Comparison of ENCODE assay signal across 8 cellular contexts in genomic region chr1:156727914-156728598, GRCh38. TPM values are rescaled to one million over a fixed set of nuclear protein-coding genes. Genes with fewer than 3 reads are reported as not detected.
DNase-seq lines count a peak whose midpoint lies in the region; ATAC-seq, FAIRE-seq and TF ChIP-seq lines count a peak whose summit lies in the region.

TSS of gene METTL25B (plus strand) at chr1:156728469. CDS start at chr1:156729105, 636 bp downstream.

- H3K4me3 Mint-ChIP-seq in activated naive CD4-positive, alpha-beta T cell treated with anti-CD3 and anti-CD28 coated beads, Interleukin-2, amount 10 ng/mL, durations not matched to agents 7 days and 5 days: no peak within 1 kb of the TSS
- H3K4me3 Mint-ChIP-seq in glutamatergic neuron (ENCODE audit: unreplicated experiment): no peak within 1 kb of the TSS

- H3K27ac Mint-ChIP-seq in activated naive CD4-positive, alpha-beta T cell treated with anti-CD3 and anti-CD28 coated beads, Interleukin-2, amount 10 ng/mL, durations not matched to agents 7 days and 5 days: no peak within 1 kb of the TSS
- peak within 1 kb of the TSS; percentile 94 for H3K27ac Mint-ChIP-seq in glutamatergic neuron (ENCODE audit: unreplicated experiment)

- H2AFZ ChIP-seq in osteoblast (ENCODE audit: low read length): peak within 1 kb of the TSS; percentile 92

- H3K27ac ChIP-seq in RWPE1 (peak within 1 kb of the TSS; percentile 92), osteoblast (ENCODE audit: low read depth, low read length) (peak within 1 kb of the TSS; percentile 100)

- H4K20me1 ChIP-seq in osteoblast (ENCODE audit: insufficient read depth, low read length): peaks cover 44% of the 10 kb centered on the region

- peaks cover 64% of the 10 kb centered on the region for H3K79me2 ChIP-seq in osteoblast (ENCODE audit: insufficient read depth, low read length)

- peak within 1 kb of the TSS; percentile 97 for H3K9ac ChIP-seq in ES-I3 (ENCODE audit: low read depth, low read length)

- H3K36me3 Mint-ChIP-seq in activated naive CD4-positive, alpha-beta T cell treated with anti-CD3 and anti-CD28 coated beads, Interleukin-2, amount 10 ng/mL, durations not matched to agents 7 days and 5 days: peaks cover 29% of the 10 kb centered on the region
- no peaks in the 10 kb centered on the region for H3K36me3 Mint-ChIP-seq in glutamatergic neuron (ENCODE audit: unreplicated experiment)

- no peaks in the 10 kb centered on the region for H3K9me3 Mint-ChIP-seq in activated naive CD4-positive, alpha-beta T cell treated with anti-CD3 and anti-CD28 coated beads, Interleukin-2, amount 10 ng/mL, durations not matched to agents 7 days and 5 days
- peaks cover 10% of the 10 kb centered on the region for H3K9me3 Mint-ChIP-seq in glutamatergic neuron (ENCODE audit: unreplicated experiment)

- H3K36me3 ChIP-seq in ES-I3 (ENCODE audit: insufficient read depth, low read length) (peaks cover 13% of the 10 kb centered on the region), osteoblast (ENCODE audit: insufficient read depth, low read length) (peaks cover 25% of the 10 kb centered on the region)

- H3K9me3 ChIP-seq in ES-I3 (ENCODE audit: control insufficient read depth, insufficient read depth, low read length) (no peaks in the 10 kb centered on the region), osteoblast (ENCODE audit: low read depth, low read length) (no peaks in the 10 kb centered on the region)

- no peaks in the 10 kb centered on the region for H3K27me3 ChIP-seq in osteoblast (ENCODE audit: insufficient read depth, low read length)

- CTCF ChIA-PET in RWPE1 (lab: Yijun Ruan, JAX): interaction anchor here (0.7 to 4.5 kb wide), 8 partner anchors 13 to 200 kb away, joined by 4 to 178 read pairs (median 8); partner anchors contain the start of genes CRABP2, MRPL24 and NTRK1
- CTCF ChIA-PET in activated naive CD4-positive, alpha-beta T cell treated with anti-CD3 and anti-CD28 coated beads, Interleukin-2, amount 10 ng/mL, durations not matched to agents 7 days and 5 days (lab: Charles Lee): interaction anchor here (0.7 to 5.1 kb wide), 13 partner anchors 13 to 161 kb away, joined by 3 to 224 read pairs (median 35); partner anchors contain the start of genes HDGF, MRPL24, NTRK1 and PRCC

- peak; percentile 62 for DNase-seq in Jurkat, Clone E6-1 (ENCODE audit: low read depth, low spot score)
- DNase-seq in RWPE1 (ENCODE audit: low spot score): peak; percentile 86
- peak; percentile 86 for DNase-seq in activated naive CD4-positive, alpha-beta T cell treated with anti-CD3 and anti-CD28 coated beads, Interleukin-2, amount 10 ng/mL, durations not matched to agents 7 days and 5 days
- peak; percentile 84 for DNase-seq in glutamatergic neuron
- peak; percentile 97 for DNase-seq in osteoblast (ENCODE audit: insufficient read length, low spot score, missing footprints)
- DNase-seq in urothelium cell line (ENCODE audit: low spot score): peak; percentile 86

- peaks cover 8% of the 10 kb centered on the region for H3K4me1 ChIP-seq in ES-I3 (ENCODE audit: insufficient read depth, low read length)
- peaks cover 38% of the 10 kb centered on the region for H3K4me1 ChIP-seq in osteoblast (ENCODE audit: insufficient read depth, low read length)

- H3K4me2 ChIP-seq in osteoblast (ENCODE audit: insufficient read depth, low read length): peak within 1 kb of the TSS; percentile 98

- H3K4me3 ChIP-seq in Jurkat, Clone E6-1 (ENCODE audit: low read length): peak within 1 kb of the TSS; percentile 100
- peak within 1 kb of the TSS; percentile 82 for H3K4me3 ChIP-seq in osteoblast (ENCODE audit: insufficient read depth, low read length)

- ATAC-seq in GM21619 (IDR thresholded peaks at IDR 0.05; ENCODE audit: unreplicated experiment): peak; percentile 50

- H3K4me1 Mint-ChIP-seq in activated naive CD4-positive, alpha-beta T cell treated with anti-CD3 and anti-CD28 coated beads, Interleukin-2, amount 10 ng/mL, durations not matched to agents 7 days and 5 days: peaks cover 35% of the 10 kb centered on the region
- peaks cover 11% of the 10 kb centered on the region for H3K4me1 Mint-ChIP-seq in glutamatergic neuron (ENCODE audit: low read depth, unreplicated experiment)

- no peak for FAIRE-seq in urothelium cell line (lab: Jason Lieb, UNC)

- H3K27me3 Mint-ChIP-seq in activated naive CD4-positive, alpha-beta T cell treated with anti-CD3 and anti-CD28 coated beads, Interleukin-2, amount 10 ng/mL, durations not matched to agents 7 days and 5 days: no peaks in the 10 kb centered on the region
- H3K27me3 Mint-ChIP-seq in glutamatergic neuron (ENCODE audit: unreplicated experiment): peaks cover 12% of the 10 kb centered on the region

- POLR2A ChIA-PET in RWPE1 (lab: Yijun Ruan, JAX; ENCODE audit: low non-redundant PET): interaction anchor here (0.6 to 1.7 kb wide), 3 partner anchors 13 to 132 kb away, joined by 3 to 8 read pairs (median 5); partner anchors contain the start of gene MRPL24

- TF ChIP-seq CTCF in RWPE1 (conservative IDR thresholded peaks at IDR 0.05; ENCODE audit: low read depth) (no peak), glutamatergic neuron (IDR thresholded peaks at IDR 0.05; ENCODE audit: partially characterized antibody, unreplicated experiment) (no peak), osteoblast (IDR thresholded peaks at IDR 0.05; ENCODE audit: extremely low read depth, low read depth, low read length) (no peak)

RNA-seq across cellular contexts. Expression of gene METTL25B, which starts in this region (rescaled TPM):
- 31.8 TPM for polyA plus RNA-seq in Jurkat, Clone E6-1 (2012; ENCODE audit: insufficient read depth, insufficient read length)
- total RNA-seq in glutamatergic neuron (ENCODE audit: unreplicated experiment): 27.1 TPM
- 8.3 and 12.7 TPM in 2 replicates for total RNA-seq in osteoblast

Comparison
In these comparisons a context has a peak if more than half of its experiments do, and no peak if none do; other contexts are left out.
1. Peak in every context shown above with its lines: DNase-seq, ATAC-seq, H3K4me3 ChIP-seq and H3K27ac ChIP-seq.